In genomic region chr3:139226731-139227130, GRCh38 we compare ENCODE assay signal across 20 cellular contexts.
"Had no signal": no experiment of that assay in that cellular context is flagged by ENCODE, and none has a peak within 500 bp of the region (broad histone marks: within the 10 kb centered on the region; RNA-seq: fewer than 3 reads in every experiment).

No MANE protein-coding gene starts in this region.

- H3K27me3 ChIP-seq: breast epithelium, esophagus muscularis mucosa, gastrocnemius medialis, thyroid gland, upper lobe of right lung had no signal

- H3K9me3 Mint-ChIP-seq: activated B cell treated with CpG ODN at 0.5 μM for 24 hours; activated CD4-positive, alpha-beta memory T cell treated with anti-CD3 and anti-CD28 coated beads, Interleukin-2, amount 10 ng/mL, durations not matched to agents 7 days and 5 days; activated naive CD8-positive, alpha-beta T cell treated with anti-CD3 and anti-CD28 coated beads, Interleukin-2, amount 50 U/mL, for 24 hours; activated T-cell treated with anti-CD3 and anti-CD28 coated beads, Interleukin-2, amount 50 U/mL, for 72 hours; memory B cell; nephron; T-helper 1 cell treated with Interleukin-12 subunit alpha and Interleukin-12 subunit beta and Interleukin-4 antibody, amounts not matched to agents 30 μg/mL and 1 μg/mL, for 36 hours had no signal

- ATAC-seq: activated naive CD8-positive, alpha-beta T cell treated with anti-CD3 and anti-CD28 coated beads, Interleukin-2, amount 50 U/mL, for 24 hours; activated T-cell treated with anti-CD3 and anti-CD28 coated beads, Interleukin-2, amount 50 U/mL, for 72 hours; gastrocnemius medialis; stimulated activated naive CD8-positive, alpha-beta T cell treated with anti-CD3 and anti-CD28 coated beads, Interleukin-15, Interleukin-2, amounts not matched to agents 100 U/mL and 50 U/mL, for 24 hours; upper lobe of right lung had no signal

- H3K36me3 ChIP-seq: breast epithelium, esophagus muscularis mucosa, gastrocnemius medialis, thyroid gland, upper lobe of right lung had no signal

- H3K4me1 Mint-ChIP-seq: activated B cell treated with CpG ODN at 0.5 μM for 24 hours; activated CD4-positive, alpha-beta memory T cell treated with anti-CD3 and anti-CD28 coated beads, Interleukin-2, amount 10 ng/mL, durations not matched to agents 7 days and 5 days; activated naive CD8-positive, alpha-beta T cell treated with anti-CD3 and anti-CD28 coated beads, Interleukin-2, amount 50 U/mL, for 24 hours; memory B cell had no signal

- H3K9me3 ChIP-seq: breast epithelium, esophagus muscularis mucosa, gastrocnemius medialis, thyroid gland, upper lobe of right lung had no signal

- H3K4me3 ChIP-seq: breast epithelium, coronary artery, esophagus muscularis mucosa, gastrocnemius medialis, thyroid gland, upper lobe of right lung had no signal

- H3K27ac Mint-ChIP-seq: activated B cell treated with CpG ODN at 0.5 μM for 24 hours; activated CD4-positive, alpha-beta memory T cell treated with anti-CD3 and anti-CD28 coated beads, Interleukin-2, amount 10 ng/mL, durations not matched to agents 7 days and 5 days; activated naive CD8-positive, alpha-beta T cell treated with anti-CD3 and anti-CD28 coated beads, Interleukin-2, amount 50 U/mL, for 24 hours; activated T-cell treated with anti-CD3 and anti-CD28 coated beads, Interleukin-2, amount 50 U/mL, for 72 hours; memory B cell; nephron; T-helper 1 cell treated with Interleukin-12 subunit alpha and Interleukin-12 subunit beta and Interleukin-4 antibody, amounts not matched to agents 30 μg/mL and 1 μg/mL, for 36 hours had no signal

- H3K36me3 Mint-ChIP-seq: memory B cell had no signal

- H3K4me1 ChIP-seq: breast epithelium, gastrocnemius medialis, upper lobe of right lung had no signal

- H3K4me3 Mint-ChIP-seq: activated B cell treated with CpG ODN at 0.5 μM for 24 hours; activated CD4-positive, alpha-beta memory T cell treated with anti-CD3 and anti-CD28 coated beads, Interleukin-2, amount 10 ng/mL, durations not matched to agents 7 days and 5 days; activated naive CD8-positive, alpha-beta T cell treated with anti-CD3 and anti-CD28 coated beads, Interleukin-2, amount 50 U/mL, for 24 hours; activated T-cell treated with anti-CD3 and anti-CD28 coated beads, Interleukin-2, amount 50 U/mL, for 72 hours; memory B cell; nephron; T-helper 1 cell treated with Interleukin-12 subunit alpha and Interleukin-12 subunit beta and Interleukin-4 antibody, amounts not matched to agents 30 μg/mL and 1 μg/mL, for 36 hours had no signal

- H3K27ac ChIP-seq: breast epithelium, coronary artery, esophagus muscularis mucosa, gastrocnemius medialis, thyroid gland, upper lobe of right lung had no signal

- DNase-seq: activated B cell treated with CpG ODN at 0.5 μM for 24 hours; activated CD4-positive, alpha-beta memory T cell treated with anti-CD3 and anti-CD28 coated beads, Interleukin-2, amount 10 ng/mL, durations not matched to agents 7 days and 5 days; activated CD4-positive, alpha-beta T cell treated with anti-CD3 and anti-CD28 coated beads for 4 hours; activated effector memory CD4-positive, alpha-beta T cell treated with anti-CD3 and anti-CD28 coated beads, Interleukin-2, amount 50 U/mL, for 16 hours; activated naive CD4-positive, alpha-beta T cell treated with anti-CD3 and anti-CD28 coated beads, Interleukin-2, amount 50 U/mL, for 16 hours; activated naive CD8-positive, alpha-beta T cell treated with anti-CD3 and anti-CD28 coated beads, Interleukin-2, amount 50 U/mL, for 24 hours; activated T-cell treated with anti-CD3 and anti-CD28 coated beads, Interleukin-2, amount 50 U/mL, for 72 hours; gastrocnemius medialis; kidney glomerular epithelial cell; posterior cingulate gyrus; stimulated activated CD4-positive, alpha-beta T cell treated with anti-CD3 and anti-CD28 coated beads, Interleukin-4, amount 100 ng/mL, for 4 hours; stimulated activated naive CD8-positive, alpha-beta T cell treated with anti-CD3 and anti-CD28 coated beads, Interleukin-15, Interleukin-2, amounts not matched to agents 100 U/mL and 50 U/mL, for 24 hours; upper lobe of right lung had no signal
